10 cellular contexts compared by ENCODE assay signal in genomic region chr18:77984178-77984577, GRCh38.
"Had no signal": no experiment of that assay in that cellular context is flagged by ENCODE, and none has a peak within 500 bp of the region (broad histone marks: within the 10 kb centered on the region; RNA-seq: fewer than 3 reads in every experiment).

No MANE protein-coding gene starts in this region.

- H3K36me3 ChIP-seq: HAP-1 had no signal

- H3K4me1 ChIP-seq: HAP-1 had no signal

- DNase-seq: H7, HFFc6, IMR-90, KBM-7 had no signal

- H3K9me3 ChIP-seq: HAP-1 had no signal

- H3K27ac ChIP-seq: KMS-11 had no signal

- H3K4me2 ChIP-seq: GM23338, KMS-11 had no signal

- H2AFZ ChIP-seq: GM23338 had no signal

- ATAC-seq: GM23338, HCT116 had no signal

- H3K9ac ChIP-seq: KMS-11 had no signal

- H3K4me3 ChIP-seq: GM23338, HAP-1 had no signal

- FAIRE-seq: H1, HTR-8/SVneo had no signal
